In genomic region chr1:22406722-22407495, GRCh38 we compare ENCODE assay signal across 25 cellular contexts. TPM values are rescaled to one million over a fixed set of nuclear protein-coding genes. Genes with fewer than 3 reads are reported as not detected.
DNase-seq lines count a peak whose midpoint lies in the region; TF ChIP-seq lines count a peak whose summit lies in the region.
"Had no signal": no experiment of that assay in that cellular context is flagged by ENCODE, and none has a peak within 500 bp of the region (broad histone marks: within the 10 kb centered on the region; RNA-seq: fewer than 3 reads in every experiment).

No MANE protein-coding gene starts in this region.

- H3K9ac ChIP-seq in iPS-15b (ENCODE audit: low read depth, low read length), result peak overlapping the region; percentile 3

- H3K27ac Mint-ChIP-seq in progenitor cell of endocrine pancreas, result peak overlapping the region; percentile 11
- H3K27ac Mint-ChIP-seq: activated CD4-positive, alpha-beta memory T cell treated with anti-CD3 and anti-CD28 coated beads for 36 hours; activated T-cell treated with anti-CD3 and anti-CD28 coated beads, Interleukin-2, amount 50 U/mL, for 72 hours had no signal

- H3K4me1 ChIP-seq in iPS-15b (ENCODE audit: control insufficient read depth, insufficient read depth, low read length), result no peaks in the 10 kb centered on the region
- H3K4me1 ChIP-seq: colonic mucosa, transverse colon had no signal

- H3K27me3 Mint-ChIP-seq in progenitor cell of endocrine pancreas, result peaks cover 40% of the 10 kb centered on the region

- H3K36me3 ChIP-seq in iPS-15b (ENCODE audit: control insufficient read depth, insufficient read depth, low read length), result no peaks in the 10 kb centered on the region
- H3K36me3 ChIP-seq: colonic mucosa, transverse colon had no signal

- no peaks in the 10 kb centered on the region for H3K9me3 Mint-ChIP-seq in progenitor cell of endocrine pancreas (ENCODE audit: low read depth)
- H3K9me3 Mint-ChIP-seq: activated CD4-positive, alpha-beta memory T cell treated with anti-CD3 and anti-CD28 coated beads for 36 hours; activated T-cell treated with anti-CD3 and anti-CD28 coated beads, Interleukin-2, amount 50 U/mL, for 72 hours; nephron had no signal

- no peak overlapping the region for H3K4me3 ChIP-seq in iPS-15b (ENCODE audit: low read depth, low read length)
- H3K4me3 ChIP-seq: colonic mucosa, mucosa of descending colon, transverse colon had no signal

- TF ChIP-seq CTCF in progenitor cell of endocrine pancreas (IDR thresholded peaks at IDR 0.05; ENCODE audit: unreplicated experiment), result no peak

- no peak overlapping the region for H3K4me3 Mint-ChIP-seq in progenitor cell of endocrine pancreas (ENCODE audit: low read depth)
- H3K4me3 Mint-ChIP-seq: activated CD4-positive, alpha-beta memory T cell treated with anti-CD3 and anti-CD28 coated beads for 36 hours; activated T-cell treated with anti-CD3 and anti-CD28 coated beads, Interleukin-2, amount 50 U/mL, for 72 hours; nephron had no signal

- no peaks in the 10 kb centered on the region for H3K27me3 ChIP-seq in iPS-15b (ENCODE audit: control insufficient read depth, insufficient read depth, low read length)
- H3K27me3 ChIP-seq: colonic mucosa had no signal

- H3K4me1 Mint-ChIP-seq in progenitor cell of endocrine pancreas (ENCODE audit: low read depth), result peaks cover 14% of the 10 kb centered on the region

- H3K36me3 Mint-ChIP-seq in progenitor cell of endocrine pancreas (ENCODE audit: insufficient read depth), result no peaks in the 10 kb centered on the region
- H3K36me3 Mint-ChIP-seq: activated CD4-positive, alpha-beta memory T cell treated with anti-CD3 and anti-CD28 coated beads for 36 hours had no signal

- no peaks in the 10 kb centered on the region for H3K9me3 ChIP-seq in iPS-15b (ENCODE audit: control insufficient read depth, insufficient read depth, low read length)
- H3K9me3 ChIP-seq: colonic mucosa, mucosa of descending colon, transverse colon had no signal

- peak; percentile 54 for DNase-seq in EL
- peak; percentile 50 for DNase-seq in amniotic epithelial cell (ENCODE audit: low read depth)
- no peak for DNase-seq in progenitor cell of endocrine pancreas (ENCODE audit: low spot score, unreplicated experiment)
- no peak for DNase-seq in NCI-H1048 (lab: John Stamatoyannopoulos, UW)
- no peak for DNase-seq in middle frontal gyrus (ENCODE audit: extremely low spot score, low spot score)
- DNase-seq in NCI-H69 (lab: John Stamatoyannopoulos, UW), result no peak
- DNase-seq: activated CD4-positive, alpha-beta memory T cell treated with anti-CD3 and anti-CD28 coated beads for 36 hours; activated CD4-positive, alpha-beta T cell treated with anti-CD3 and anti-CD28 coated beads for 1 hour; activated naive CD4-positive, alpha-beta T cell treated with Interleukin-2 at 50 U/mL for 16 hours; activated T-cell treated with anti-CD3 and anti-CD28 coated beads, Interleukin-2, amount 50 U/mL, for 72 hours; amygdala; colonic mucosa; DND-41; effector CD8-positive, alpha-beta T cell; head of caudate nucleus; mucosa of descending colon; NCI-H226; NCI-H526 treated with DMSO at 0.1 percent for 48 hours; Right ventricle myocardium superior; stimulated activated CD4-positive, alpha-beta T cell treated with anti-CD3 and anti-CD28 coated beads, Interleukin-15, amount 100 ng/mL, for 24 hours; stimulated activated CD4-positive, alpha-beta T cell treated with anti-CD3 and anti-CD28 coated beads, Interleukin-4, amount 100 ng/mL, for 4 hours; T-helper 2 cell; transverse colon had no signal

RNA-seq across cellular contexts. Expression of gene ZBTB40, which starts 44.7 kb away (rescaled TPM):
- total RNA-seq in progenitor cell of endocrine pancreas, result 39.4 and 40.9 TPM in 2 replicates

Comparison
In these comparisons a context has a peak if more than half of its experiments do, and no peak if none do; other contexts are left out.
1. DNase-seq: peak in EL (single experiment) and amniotic epithelial cell (single experiment); none in progenitor cell of endocrine pancreas (single experiment), NCI-H1048 (single experiment), middle frontal gyrus (single experiment) and NCI-H69 (single experiment).